1 cellular context compared by ENCODE assay signal in genomic region chr10:21524526-21525366, GRCh38.
A peak's percentile ranks its signal among the peaks of the same experiment; 100 is the strongest.
TF ChIP-seq lines count a peak whose summit lies in the region.

No MANE protein-coding gene starts in this region.

TF ChIP-seq in K562, 482 proteins besides CTCF, POLR2A, EP300 and RAD21 (continued from another document and continues in another):
- TF ChIP-seq ZNF740 (CRISPR knock-in tag; IDR thresholded peaks at IDR 0.05) (peak; percentile 89), ZNF740 (tag; IDR thresholded peaks at IDR 0.05) (peak in 1 of 2 experiments; percentile 94; a peak in 2 of 4 replicates), MAFK (IDR thresholded peaks at IDR 0.05; ENCODE audit: low read length) (no peak), CEBPG (CRISPR knock-in tag; IDR thresholded peaks at IDR 0.05) (peak; percentile 73), CEBPG (tag; conservative IDR thresholded peaks at IDR 0.05 in 1 of 2, IDR thresholded peaks at IDR 0.05 in 1 of 2) (peak; percentile 73 to 96), HNRNPLL (IDR thresholded peaks at IDR 0.05; ENCODE audit: low read depth, low read length, poor library complexity, severe bottlenecking) (peak; percentile 14), VEZF1 (CRISPR knock-in tag; IDR thresholded peaks at IDR 0.05) (peak; percentile 78), ZBTB33 (CRISPR knock-in tag; IDR thresholded peaks at IDR 0.05) (no peak), ZNF124 (CRISPR knock-in tag; IDR thresholded peaks at IDR 0.05) (no peak), ZNF316 (IDR thresholded peaks at IDR 0.05) (no peak), NR3C1 (CRISPR knock-in tag; IDR thresholded peaks at IDR 0.05) (no peak), SNIP1 (IDR thresholded peaks at IDR 0.05; ENCODE audit: low read depth) (no peak), TAF9B (IDR thresholded peaks at IDR 0.05; ENCODE audit: partially characterized antibody) (peak; percentile 32), BCLAF1 (IDR thresholded peaks at IDR 0.05; ENCODE audit: borderline replicate concordance in 1 of 2, control insufficient read depth in 1 of 2, low read depth in 2 of 2, low read length in 1 of 2) (no peak), ZBTB40 (IDR thresholded peaks at IDR 0.05) (0 out of 2 replicates have a peak, but pooled peaks have one; percentile 19), ZBTB40 (CRISPR knock-in tag; IDR thresholded peaks at IDR 0.05) (no peak), CEBPB (tag; IDR thresholded peaks at IDR 0.05) (peak; percentile 91), DACH1 (IDR thresholded peaks at IDR 0.05; ENCODE audit: partially characterized antibody) (no peak), ZNF398 (CRISPR knock-in tag; IDR thresholded peaks at IDR 0.05) (no peak), CAMTA2 (CRISPR knock-in tag; conservative IDR thresholded peaks at IDR 0.05) (no peak), SMAD3 (CRISPR knock-in tag; conservative IDR thresholded peaks at IDR 0.05) (no peak), ZNF707 (CRISPR knock-in tag; conservative IDR thresholded peaks at IDR 0.05) (no peak), KLF13 (tag; IDR thresholded peaks at IDR 0.05; ENCODE audit: borderline replicate concordance, low read depth) (no peak), OTX1 (CRISPR knock-in tag; IDR thresholded peaks at IDR 0.05) (no peak), SPI1 (IDR thresholded peaks at IDR 0.05; ENCODE audit: borderline replicate concordance, low read depth, low read length) (peak; percentile 88), ZNF717 (CRISPR knock-in tag; IDR thresholded peaks at IDR 0.05) (no peak), SOX6 (IDR thresholded peaks at IDR 0.05) (peak; percentile 82), PREB (CRISPR knock-in tag; IDR thresholded peaks at IDR 0.05) (0 out of 2 replicates have a peak, but pooled peaks have one; percentile 52), HMGXB4 (CRISPR knock-in tag; IDR thresholded peaks at IDR 0.05) (no peak), E2F5 (CRISPR knock-in tag; IDR thresholded peaks at IDR 0.05) (peak; percentile 63; the same call in 1 of the 2 replicates), RBBP5 (IDR thresholded peaks at IDR 0.05; ENCODE audit: borderline replicate concordance, insufficient read depth, low read length, poor library complexity, severe bottlenecking) (no peak), ZNF253 (CRISPR knock-in tag; conservative IDR thresholded peaks at IDR 0.05) (no peak), KAT7 (CRISPR knock-in tag; IDR thresholded peaks at IDR 0.05; ENCODE audit: borderline replicate concordance) (0 out of 2 replicates have a peak, but pooled peaks have one; percentile 16), CXXC5 (CRISPR knock-in tag; IDR thresholded peaks at IDR 0.05) (no peak)
